ENCODE assay signal across 23 cellular contexts in the genomic region with DNA sequence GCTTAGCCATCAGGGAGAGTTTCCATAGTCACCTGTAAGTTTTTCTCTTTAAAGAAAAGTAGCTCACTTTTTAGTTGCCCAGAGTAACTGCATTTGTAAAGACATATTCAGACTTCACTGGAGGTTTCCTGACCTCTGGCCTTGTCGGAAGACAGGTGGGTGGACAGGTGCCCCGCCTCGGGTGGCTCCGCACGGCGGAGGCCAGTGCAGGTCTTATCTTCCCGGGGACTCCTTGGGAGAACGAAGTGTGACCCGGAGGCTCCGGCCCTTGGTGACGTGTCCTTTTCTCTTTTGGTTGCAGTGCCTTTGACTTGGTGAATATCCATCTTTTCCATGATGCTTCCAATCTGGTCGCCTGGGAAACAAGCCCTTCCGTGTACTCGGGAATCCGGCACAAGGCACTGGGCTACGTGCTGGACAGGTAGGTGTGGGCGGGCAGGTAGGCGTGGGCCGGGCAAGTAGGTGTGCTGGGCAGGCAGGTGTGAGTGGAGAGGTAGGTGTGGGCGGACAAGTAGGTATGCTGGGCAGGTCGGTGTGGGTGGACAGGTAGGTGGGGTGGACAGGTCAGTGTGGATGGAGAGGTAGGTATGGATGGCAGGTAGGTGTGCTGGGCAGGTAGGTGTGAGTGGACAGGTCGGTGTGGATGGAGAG.
A peak's percentile ranks its signal among the peaks of the same experiment; 100 is the strongest.
DNase-seq lines count a peak whose midpoint lies in the region; ATAC-seq and TF ChIP-seq lines count a peak whose summit lies in the region.
"Had no signal": no experiment of that assay in that cellular context is flagged by ENCODE, and none has a peak within 500 bp of the region (broad histone marks: within the 10 kb centered on the region; RNA-seq: fewer than 3 reads in every experiment).

No MANE protein-coding gene starts in this region.

- TF ChIP-seq CTCF in mucosa of descending colon (IDR thresholded peaks at IDR 0.05), result no peak
- no peak for TF ChIP-seq CTCF in upper lobe of right lung (IDR thresholded peaks at IDR 0.05)

- H3K4me3 ChIP-seq in mucosa of descending colon (no peak overlapping the region), upper lobe of right lung (no peak overlapping the region)
- H3K4me3 ChIP-seq: hepatocyte, SK-N-MC had no signal

- no peaks in the 10 kb centered on the region for H3K27me3 ChIP-seq in upper lobe of right lung
- H3K27me3 ChIP-seq: brain microvascular endothelial cell, hepatocyte had no signal

- no peak overlapping the region for H3K27ac ChIP-seq in upper lobe of right lung
- H3K27ac ChIP-seq: brain microvascular endothelial cell, hepatocyte, SK-N-MC had no signal

- ATAC-seq in mucosa of descending colon (no peak), upper lobe of right lung (no peak)
- ATAC-seq: activated CD4-positive, CD25-positive, alpha-beta regulatory T cell treated with anti-CD3 and anti-CD28 coated beads, Interleukin-2, amount 50 U/mL, for 24 hours; activated CD8-positive, alpha-beta T cell treated with anti-CD3 and anti-CD28 coated beads, Interleukin-2, amount 10 ng/mL, durations not matched to agents 7 days and 5 days; stimulated activated effector memory CD8-positive, alpha-beta T cell treated with anti-CD3 and anti-CD28 coated beads, Interleukin-12 subunit alpha, Interleukin-12 subunit beta, amount 100 ng/mL, for 72 hours had no signal

- DNase-seq in activated effector memory CD4-positive, alpha-beta T cell treated with anti-CD3 and anti-CD28 coated beads, Interleukin-2, amount 50 U/mL, for 16 hours, result peak; percentile 47
- DNase-seq in activated effector memory CD4-positive, alpha-beta T cell treated with Interleukin-2 at 50 U/mL for 16 hours, result no peak
- DNase-seq in head of caudate nucleus, result peak in 24 of 42 donors; percentile 1 to 37 (median 6)
- DNase-seq in mucosa of descending colon, result peak in 2 of 3 donors; percentile 17 to 41
- peak; percentile 58 for DNase-seq in upper lobe of right lung
- DNase-seq in stimulated activated CD4-positive, alpha-beta T cell treated with anti-CD3 and anti-CD28 coated beads, Interleukin-2, amount 100 ng/mL, for 48 hours, result no peak
- no peak for DNase-seq in NCI-H526 treated with DMSO at 0.1 percent for 48 hours (lab: John Stamatoyannopoulos, UW)
- DNase-seq in DMS79 (lab: John Stamatoyannopoulos, UW), result no peak
- DNase-seq: 8988T; activated CD8-positive, alpha-beta T cell treated with anti-CD3 and anti-CD28 coated beads, Interleukin-2, amount 10 ng/mL, durations not matched to agents 7 days and 5 days; activated naive CD4-positive, alpha-beta T cell treated with Interleukin-2 at 50 U/mL for 16 hours; activated T-cell treated with anti-CD3 and anti-CD28 coated beads for 4 hours; brain microvascular endothelial cell; effector CD8-positive, alpha-beta T cell; erythroblast; NCI-H1694; RPMI8226; stimulated activated CD4-positive, alpha-beta T cell treated with anti-CD3 and anti-CD28 coated beads, Interleukin-12 subunit alpha, Interleukin-12 subunit beta, amount 100 ng/mL, for 4 hours; stimulated activated CD4-positive, alpha-beta T cell treated with anti-CD3 and anti-CD28 coated beads, Interleukin-4, amount 100 ng/mL, for 24 hours had no signal

- H3K4me1 ChIP-seq in mucosa of descending colon (ENCODE audit: low read depth) (peaks cover 3% of the 10 kb centered on the region), upper lobe of right lung (no peaks in the 10 kb centered on the region)

- H3K36me3 ChIP-seq in mucosa of descending colon (ENCODE audit: low read depth) (no peaks in the 10 kb centered on the region), upper lobe of right lung (peaks cover 14% of the 10 kb centered on the region)

- H3K9me3 ChIP-seq in mucosa of descending colon (peaks cover 9% of the 10 kb centered on the region), upper lobe of right lung (no peaks in the 10 kb centered on the region)

- intact Hi-C loops in head of caudate nucleus (cut with DNase I) (no loop called here), mucosa of descending colon (cut with DNase I, micrococcal nuclease) (no loop called here), upper lobe of right lung (cut with DNase I) (no loop called here)

Comparison
In these comparisons a context has a peak if more than half of its experiments do, and no peak if none do; other contexts are left out.
1. DNase-seq: peak in activated effector memory CD4-positive, alpha-beta T cell treated with anti-CD3 and anti-CD28 coated beads, Interleukin-2, amount 50 U/mL, for 16 hours (single experiment), head of caudate nucleus (24 of 42), mucosa of descending colon (2 of 3) and upper lobe of right lung (single experiment); none in activated effector memory CD4-positive, alpha-beta T cell treated with Interleukin-2 at 50 U/mL for 16 hours (single experiment), stimulated activated CD4-positive, alpha-beta T cell treated with anti-CD3 and anti-CD28 coated beads, Interleukin-2, amount 100 ng/mL, for 48 hours (0 of 2), NCI-H526 treated with DMSO at 0.1 percent for 48 hours (single experiment) and DMS79 (single experiment).